ENCODE assay signal across 8 cellular contexts in genomic region chr7:76291346-76292205, GRCh38. TPM values are rescaled to one million over a fixed set of nuclear protein-coding genes. Genes with fewer than 3 reads are reported as not detected.
DNase-seq lines count a peak whose midpoint lies in the region; ATAC-seq lines count a peak whose summit lies in the region.

No MANE protein-coding gene starts in this region.

- ATAC-seq in GM19452 (IDR thresholded peaks at IDR 0.05; ENCODE audit: unreplicated experiment), result peak; percentile 83
- peak; percentile 74 for ATAC-seq in esophagus mucosa

- peak; percentile 95 for DNase-seq in COLO829 (ENCODE audit: low spot score)
- DNase-seq in HPDE6-E6E7 (ENCODE audit: extremely low spot score), result peak; percentile 88
- DNase-seq in OCI-M2 (lab: John Stamatoyannopoulos, UW; ENCODE audit: unreplicated experiment), result peak; percentile 73
- DNase-seq in activated T-cell treated with anti-CD3 and anti-CD28 coated beads for 48 hours (ENCODE audit: low read depth), result peak; percentile 88
- peak; percentile 99 for DNase-seq in myocyte (ENCODE audit: low read depth)
- peak; percentile 78 to 79 for DNase-seq in stimulated activated CD8-positive, alpha-beta memory T cell treated with anti-CD3 and anti-CD28 coated beads, Interleukin-7, amount 100 ng/mL, for 1 hour (ENCODE audit: low read depth in 2 of 2)

RNA-seq across cellular contexts. Expression of gene HSPB1, which starts 10.9 kb away (rescaled TPM):
- total RNA-seq in esophagus mucosa (4,957 TPM), myocyte (702 and 809 TPM in 2 replicates)
- polyA plus RNA-seq in myocyte (2012), result 2,326 TPM

Comparison
In these comparisons a context has a peak if more than half of its experiments do, and no peak if none do; other contexts are left out.
1. Peak in every context shown above with its lines: DNase-seq and ATAC-seq.